Comparison of ENCODE assay signal across 8 cellular contexts in the genomic region with DNA sequence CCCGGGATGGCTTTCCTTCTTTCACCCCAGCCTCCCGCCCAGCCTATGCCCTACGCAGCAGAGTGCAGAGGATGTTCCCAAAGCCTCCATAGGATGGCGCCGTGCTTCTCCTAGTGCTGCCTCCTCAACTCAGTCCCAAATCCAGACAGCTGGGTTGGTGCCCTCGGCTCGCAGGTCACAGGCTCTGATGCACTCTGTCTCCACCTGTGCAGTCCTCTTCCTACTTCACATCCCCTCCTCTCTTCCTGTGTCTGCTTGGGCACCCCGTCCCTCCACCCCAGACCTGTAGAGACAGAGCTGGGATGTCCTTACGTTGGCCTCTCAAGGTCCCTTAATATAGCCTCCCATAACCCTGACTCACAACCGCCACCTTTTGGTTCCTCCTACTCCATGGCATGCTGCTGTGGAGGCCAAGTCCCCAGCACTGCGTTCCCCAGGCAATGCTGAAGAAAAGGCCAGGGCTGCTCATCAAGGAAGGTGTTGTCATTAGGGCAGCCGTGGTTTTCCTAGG.
DNase-seq lines count a peak whose midpoint lies in the region; ATAC-seq lines count a peak whose summit lies in the region.

No MANE protein-coding gene starts in this region.

- peak; percentile 27 to 39 for ATAC-seq in activated CD4-positive, CD25-positive, alpha-beta regulatory T cell treated with anti-CD3 and anti-CD28 coated beads, Interleukin-2, amount 50 U/mL, for 24 hours
- ATAC-seq in GM18519 (IDR thresholded peaks at IDR 0.05; ENCODE audit: low FRiP score, unreplicated experiment) (no peak), HG02885 (IDR thresholded peaks at IDR 0.05; ENCODE audit: poor library complexity, unreplicated experiment) (no peak)

- no peak for DNase-seq in activated CD4-positive, CD25-positive, alpha-beta regulatory T cell (lab: John Stamatoyannopoulos, UW)
- peak; percentile 37 for DNase-seq in NCI-H524 treated with DMSO at 0.1 percent for 48 hours (lab: John Stamatoyannopoulos, UW)
- DNase-seq in amniotic epithelial cell (ENCODE audit: low read depth), result peak; percentile 4
- peak; percentile 64 for DNase-seq in medulla oblongata (ENCODE audit: extremely low spot score)
- no peak for DNase-seq in effector CD8-positive, alpha-beta T cell (lab: John Stamatoyannopoulos, UW)

Comparison
In these comparisons a context has a peak if more than half of its experiments do, and no peak if none do; other contexts are left out.
1. ATAC-seq: peak in activated CD4-positive, CD25-positive, alpha-beta regulatory T cell treated with anti-CD3 and anti-CD28 coated beads, Interleukin-2, amount 50 U/mL, for 24 hours (2 of 2); none in GM18519 (single experiment) and HG02885 (single experiment).
2. DNase-seq: peak in NCI-H524 treated with DMSO at 0.1 percent for 48 hours (single experiment), amniotic epithelial cell (single experiment) and medulla oblongata (single experiment); none in activated CD4-positive, CD25-positive, alpha-beta regulatory T cell (0 of 4) and effector CD8-positive, alpha-beta T cell (single experiment).